Comparison of ENCODE assay signal across 21 cellular contexts in the genomic region with DNA sequence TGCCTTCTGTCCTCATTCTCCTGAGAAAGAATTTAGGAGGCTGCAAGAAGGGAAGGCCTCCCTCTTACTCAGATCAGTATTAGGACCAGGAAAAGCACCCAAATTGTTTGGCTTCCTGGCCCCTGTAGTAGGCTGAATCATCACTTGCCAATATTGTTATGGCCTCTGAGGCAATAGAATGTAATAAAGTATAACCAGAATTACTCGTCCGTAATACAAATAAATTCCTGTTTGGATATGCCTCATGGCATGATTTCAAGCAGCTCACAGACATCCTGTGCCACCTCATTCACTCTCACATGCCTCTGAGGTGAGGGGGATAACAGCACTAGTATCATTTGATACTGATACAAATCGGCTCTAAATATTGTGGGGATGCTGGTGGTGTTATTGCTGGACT.
DNase-seq lines count a peak whose midpoint lies in the region; ATAC-seq, FAIRE-seq and TF ChIP-seq lines count a peak whose summit lies in the region.
"Had no signal": no experiment of that assay in that cellular context is flagged by ENCODE, and none has a peak within 500 bp of the region (broad histone marks: within the 10 kb centered on the region; RNA-seq: fewer than 3 reads in every experiment).

No MANE protein-coding gene starts in this region.

- dilution Hi-C loops in endothelial cell of umbilical vein (cut with MboI; ENCODE audit: extremely low pct_ligation_motif_present, low sequenced_read_pairs), result no loop called here

- no peak overlapping the region for H2AFZ ChIP-seq in endothelial cell of umbilical vein (ENCODE audit: low read depth, low read length)

- FAIRE-seq in endothelial cell of umbilical vein (lab: Jason Lieb, UNC), result peak; percentile 38
- FAIRE-seq: GM12892 had no signal

- ATAC-seq in Panc1 (no peak), mucosa of descending colon (peak; percentile 59), GM21390 (IDR thresholded peaks at IDR 0.05; ENCODE audit: unreplicated experiment) (no peak), HG03439 (IDR thresholded peaks at IDR 0.05; ENCODE audit: unreplicated experiment) (no peak)
- ATAC-seq: body of pancreas; naive thymus-derived CD8-positive, alpha-beta T cell; right cardiac atrium; upper lobe of right lung had no signal

- BruUV-seq in Panc1 (replicated peaks; lab: Mats Ljungman, UMichigan) (no TSS peak), endothelial cell of umbilical vein (replicated peaks; lab: Mats Ljungman, UMichigan) (no TSS peak)

- no peak overlapping the region for H3K9ac ChIP-seq in endothelial cell of umbilical vein (replicated peaks; ENCODE audit: extremely low read depth, insufficient read depth, low read length)

- no peak for TF ChIP-seq POLR2A in endothelial cell of umbilical vein (IDR thresholded peaks at IDR 0.05; ENCODE audit: low read depth, low read length)

- H4K20me1 ChIP-seq in endothelial cell of umbilical vein (replicated peaks; ENCODE audit: control insufficient read depth, extremely low read depth, insufficient read depth, low read length), result no peaks in the 10 kb centered on the region

- H3K4me1 ChIP-seq in Panc1 (ENCODE audit: control insufficient read depth, insufficient read depth, low read length), result no peaks in the 10 kb centered on the region
- H3K4me1 ChIP-seq in endothelial cell of umbilical vein (ENCODE audit: control insufficient read depth, extremely low read depth, insufficient read depth, low read length), result peaks cover 6% of the 10 kb centered on the region
- H3K4me1 ChIP-seq in mucosa of descending colon (ENCODE audit: low read depth), result no peaks in the 10 kb centered on the region
- H3K4me1 ChIP-seq: body of pancreas, upper lobe of right lung had no signal

- no peak overlapping the region for H3K4me2 ChIP-seq in endothelial cell of umbilical vein (ENCODE audit: insufficient read depth, low read length)

- H3K27ac ChIP-seq in Panc1 (ENCODE audit: low read length), result no peak overlapping the region
- H3K27ac ChIP-seq in endothelial cell of umbilical vein (ENCODE audit: insufficient read depth, low read depth, low read length), result no peak overlapping the region
- H3K27ac ChIP-seq: body of pancreas, upper lobe of right lung had no signal

- TF ChIP-seq CTCF in Panc1 (IDR thresholded peaks at IDR 0.05) (no peak), endothelial cell of umbilical vein (IDR thresholded peaks at IDR 0.05; ENCODE audit: extremely low read depth in 1 of 2, insufficient read depth in 1 of 2, low read depth in 1 of 2, low read length in 2 of 2) (no peak), mucosa of descending colon (IDR thresholded peaks at IDR 0.05) (no peak)

- no peaks in the 10 kb centered on the region for H3K9me1 ChIP-seq in endothelial cell of umbilical vein (replicated peaks; ENCODE audit: control insufficient read depth, extremely low read depth, insufficient read depth, low read length)

- in situ Hi-C loops in Panc1 (cut with HindIII; ENCODE audit: low pct_unique_long_range_greater_than_20kb, low sequenced_read_pairs), result no loop called here

- no peaks in the 10 kb centered on the region for H3K79me2 ChIP-seq in endothelial cell of umbilical vein (ENCODE audit: control insufficient read depth, insufficient read depth, low read length)

- intact Hi-C loops in Panc1 (cut with micrococcal nuclease; ENCODE audit: unreplicated experiment) (no loop called here), endothelial cell of umbilical vein (cut with micrococcal nuclease) (loop anchor here (2.0 to 5.0 kb wide), 2 partner anchors 18 to 158 kb away; no protein-coding TSS in a partner anchor), mucosa of descending colon (cut with DNase I, micrococcal nuclease) (no loop called here)

- POLR2A ChIA-PET in Panc1 (lab: Charles Lee), result no interaction called here
- POLR2A ChIA-PET in endothelial cell of umbilical vein (lab: Charles Lee), result no interaction called here

- CTCF ChIA-PET in Panc1 (lab: Charles Lee), result no interaction called here
- CTCF ChIA-PET in endothelial cell of umbilical vein (lab: Charles Lee), result interaction anchor here (1.5 to 1.8 kb wide), 2 partner anchors 10 to 11 kb away, joined by 5 to 6 read pairs; no protein-coding TSS in a partner anchor

- H3K4me3 ChIP-seq in Panc1 (ENCODE audit: low read depth in 2 of 2, low read length in 2 of 2) (no peak overlapping the region), endothelial cell of umbilical vein (replicated peaks in 1 of 3; ENCODE audit: insufficient read depth in 1 of 3, low read depth in 1 of 3, low read length in 3 of 3) (no peak overlapping the region), mucosa of descending colon (no peak overlapping the region)
- H3K4me3 ChIP-seq: body of pancreas, upper lobe of right lung had no signal

- peak; percentile 87 for DNase-seq in HS-5 (ENCODE audit: low read depth)
- peak; percentile 30 for DNase-seq in Panc1 (ENCODE audit: low read depth, low spot score)
- peak; percentile 60 for DNase-seq in endothelial cell of umbilical vein (ENCODE audit: low read depth, low spot score)
- DNase-seq in mucosa of descending colon, result no peak
- no peak for DNase-seq in iPS-NIHi11 (ENCODE audit: low spot score)
- no peak for DNase-seq in NCI-H774 (lab: John Stamatoyannopoulos, UW)
- DNase-seq: activated CD4-positive, alpha-beta T cell treated with anti-CD3 and anti-CD28 coated beads for 1 hour; activated naive CD8-positive, alpha-beta T cell treated with anti-CD3 and anti-CD28 coated beads, Interleukin-2, amount 10 ng/mL, durations not matched to agents 7 days and 5 days; body of pancreas; CD8-positive, alpha-beta memory T cell; DMS79 treated with DMSO at 0.1 percent for 48 hours; H9; mesendoderm; naive thymus-derived CD8-positive, alpha-beta T cell; NCI-H1417 treated with DMSO at 0.1 percent for 48 hours; NCI-H526; right cardiac atrium; upper lobe of right lung had no signal

- H3K9me3 ChIP-seq in Panc1 (ENCODE audit: control insufficient read depth, insufficient read depth, low read depth, low read length) (no peaks in the 10 kb centered on the region), endothelial cell of umbilical vein (replicated peaks; ENCODE audit: control insufficient read depth, insufficient read depth, low read length) (no peaks in the 10 kb centered on the region), mucosa of descending colon (no peaks in the 10 kb centered on the region)
- H3K9me3 ChIP-seq: body of pancreas, upper lobe of right lung had no signal

- H3K36me3 ChIP-seq in Panc1 (ENCODE audit: control insufficient read depth, insufficient read depth, low read length), result no peaks in the 10 kb centered on the region
- no peaks in the 10 kb centered on the region for H3K36me3 ChIP-seq in endothelial cell of umbilical vein (ENCODE audit: control insufficient read depth in 2 of 2, extremely low read depth in 1 of 2, insufficient read depth in 2 of 2, low read length in 2 of 2)
- no peaks in the 10 kb centered on the region for H3K36me3 ChIP-seq in mucosa of descending colon (ENCODE audit: low read depth)
- H3K36me3 ChIP-seq: upper lobe of right lung had no signal

- H3K27me3 ChIP-seq in Panc1 (ENCODE audit: control insufficient read depth, insufficient read depth, low read length), result no peaks in the 10 kb centered on the region
- H3K27me3 ChIP-seq in endothelial cell of umbilical vein (ENCODE audit: control insufficient read depth in 2 of 2, insufficient read depth in 2 of 2, low read length in 2 of 2), result no peaks in the 10 kb centered on the region
- H3K27me3 ChIP-seq: body of pancreas, upper lobe of right lung had no signal

TF ChIP-seq in endothelial cell of umbilical vein, 7 proteins besides CTCF, POLR2A, EP300 and RAD21:
- TF ChIP-seq EZH2 (IDR thresholded peaks at IDR 0.05; ENCODE audit: borderline replicate concordance, low read depth, low read length, severe bottlenecking) (no peak), GATA2 (IDR thresholded peaks at IDR 0.05; ENCODE audit: insufficient read depth, insufficient read length, low read depth, low read length) (peak; percentile 39), FOS (IDR thresholded peaks at IDR 0.05; ENCODE audit: borderline replicate concordance, insufficient read depth, low read length) (peak; percentile 52)

Comparison
In these comparisons a context has a peak if more than half of its experiments do, and no peak if none do; other contexts are left out.
1. DNase-seq: peak in HS-5 (single experiment), Panc1 (single experiment) and endothelial cell of umbilical vein (single experiment); none in mucosa of descending colon (0 of 3), iPS-NIHi11 (single experiment) and NCI-H774 (single experiment).